Comparison of ENCODE assay signal across 8 cellular contexts in the genomic region with DNA sequence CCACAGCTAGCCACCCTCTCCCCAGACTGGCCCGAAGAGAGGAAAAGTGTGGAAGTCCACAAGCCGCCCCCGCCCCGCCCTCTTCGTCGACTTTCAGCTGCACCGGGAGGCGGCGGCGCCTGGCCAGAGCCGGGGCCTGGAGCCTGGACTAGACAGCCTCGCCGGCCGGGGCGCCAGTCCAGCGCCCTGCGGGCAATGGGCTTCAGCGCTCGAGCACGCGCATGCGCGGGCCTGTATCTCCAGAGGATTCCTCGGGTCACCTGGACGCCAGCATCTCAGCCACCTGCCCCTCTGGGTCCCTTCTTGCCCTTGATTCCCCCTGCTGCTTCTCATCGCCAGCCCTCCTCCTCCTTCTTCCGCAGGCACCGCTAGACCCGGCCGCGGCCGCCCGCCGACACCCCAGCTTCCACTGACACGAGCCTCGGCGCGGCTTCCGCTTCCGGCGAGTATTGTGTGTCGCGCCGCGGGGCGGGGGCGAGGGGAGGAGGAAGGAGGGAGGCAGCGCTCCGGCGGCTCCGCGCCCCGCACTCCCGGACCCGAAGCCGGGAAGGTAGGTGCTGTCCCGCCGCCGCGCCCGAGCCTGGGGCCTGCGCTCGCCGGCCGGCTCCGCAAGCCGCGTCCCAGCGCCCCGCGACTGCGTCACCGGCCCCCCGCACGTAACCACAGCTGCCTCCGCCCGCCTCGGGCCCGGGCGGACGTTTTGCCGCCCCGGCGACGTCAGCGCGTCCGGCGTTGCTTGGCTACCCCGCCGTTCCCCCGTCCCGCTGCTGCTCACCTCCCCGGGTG. TPM values are rescaled to one million over a fixed set of nuclear protein-coding genes. Genes with fewer than 3 reads are reported as not detected.
DNase-seq lines count a peak whose midpoint lies in the region; ATAC-seq and TF ChIP-seq lines count a peak whose summit lies in the region.

A gene (plus strand): TSS at position 482 of the 786 bp plus-strand sequence. CDS start 2,391 bp downstream, outside the sequence.

- peaks cover 1% of the 10 kb centered on the region for H3K36me3 ChIP-seq in kidney epithelial cell (ENCODE audit: control insufficient read depth, insufficient read depth, low read length)

- H3K27me3 ChIP-seq in kidney epithelial cell (ENCODE audit: control insufficient read depth, insufficient read depth, low read length), result no peaks in the 10 kb centered on the region

- no peak for TF ChIP-seq CTCF in kidney epithelial cell (IDR thresholded peaks at IDR 0.05; ENCODE audit: insufficient read depth, low read length, poor library complexity, severe bottlenecking)

- peak within 1 kb of the TSS; percentile 77 for H3K4me3 ChIP-seq in kidney epithelial cell (ENCODE audit: low read depth, low read length)

- peak; percentile 82 to 89 for DNase-seq in AML-193 (lab: John Stamatoyannopoulos, UW)
- DNase-seq in NCI-H524 (lab: John Stamatoyannopoulos, UW), result peak; percentile 48 to 69
- DNase-seq in activated CD4-positive, alpha-beta T cell treated with anti-CD3 and anti-CD28 coated beads for 24 hours (ENCODE audit: low read depth in 2 of 2), result peak; percentile 72
- peak; percentile 94 for DNase-seq in cerebellum (ENCODE audit: low spot score)
- no peak for DNase-seq in kidney epithelial cell (ENCODE audit: low read depth)
- DNase-seq in stimulated activated CD4-positive, alpha-beta T cell treated with anti-CD3 and anti-CD28 coated beads, Interleukin-15, amount 100 ng/mL, for 24 hours, result peak; percentile 91

- peak; percentile 82 for ATAC-seq in HG03354 (IDR thresholded peaks at IDR 0.05; ENCODE audit: poor library complexity, severe bottlenecking, unreplicated experiment)

- TF ChIP-seq POLR2A in GM19099 (IDR thresholded peaks at IDR 0.05; ENCODE audit: extremely low read depth, insufficient read length, low read depth), result peak; percentile 67

RNA-seq across cellular contexts. Expression of the gene that starts here (rescaled TPM):
- 7.3 TPM for total RNA-seq in cerebellum
- total RNA-seq in kidney epithelial cell, result 14.9 and 16.1 TPM in 2 replicates
